Comparison of ENCODE assay signal across 10 cellular contexts in the genomic region with DNA sequence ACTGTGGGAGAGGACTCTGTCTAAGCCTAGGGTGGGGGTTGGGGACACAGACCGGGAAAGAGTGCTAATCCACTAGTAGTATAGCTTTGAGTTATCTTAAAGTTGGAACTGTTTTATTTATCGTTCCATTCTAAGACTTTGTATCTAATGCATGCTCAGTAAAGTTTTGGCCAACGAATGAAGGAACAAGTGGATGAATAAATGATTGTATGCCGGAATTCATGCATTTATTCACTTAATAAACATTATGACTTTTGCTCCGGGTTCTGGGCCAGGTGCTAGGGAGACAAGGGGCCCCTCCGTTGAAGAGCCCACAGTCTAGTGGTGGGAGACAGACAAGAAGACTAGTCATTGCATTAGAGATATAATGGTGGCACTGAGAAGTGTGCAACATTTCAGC. TPM values are rescaled to one million over a fixed set of nuclear protein-coding genes. Genes with fewer than 3 reads are reported as not detected.
DNase-seq lines count a peak whose midpoint lies in the region; ATAC-seq, FAIRE-seq and TF ChIP-seq lines count a peak whose summit lies in the region.
"Had no signal": no experiment of that assay in that cellular context is flagged by ENCODE, and none has a peak within 500 bp of the region (broad histone marks: within the 10 kb centered on the region; RNA-seq: fewer than 3 reads in every experiment).

No MANE protein-coding gene starts in this region.

- H3K27ac ChIP-seq in C4-2B: peak overlapping the region; percentile 89
- 0 out of 2 replicates have a peak overlapping the region, but pooled peaks have one; percentile 99 for H3K27ac ChIP-seq in H1 (ENCODE audit: low read depth, low read length)
- H3K27ac ChIP-seq in neural progenitor cell: no peak overlapping the region

- H2AFZ ChIP-seq in H1 (ENCODE audit: low read length) (no peak overlapping the region), neural progenitor cell (replicated peaks) (no peak overlapping the region)

- H3K36me3 ChIP-seq in H1 (ENCODE audit: control insufficient read depth in 2 of 4, insufficient read depth in 4 of 4, low read length in 3 of 4): peaks cover 0 to 7% (median under 1%) of the 10 kb centered on the region in 4 experiments; a peak in 2 of 8 replicates
- H3K36me3 ChIP-seq in neural progenitor cell: no peaks in the 10 kb centered on the region

- H3K56ac ChIP-seq in H1 (replicated peaks; ENCODE audit: insufficient read length, low read depth, low read length): no peak overlapping the region

- no peak overlapping the region for H4K8ac ChIP-seq in H1 (ENCODE audit: extremely low read depth, insufficient read depth, low read length)

- H3K79me1 ChIP-seq in H1 (ENCODE audit: low read depth, low read length): peaks cover 4% of the 10 kb centered on the region

- POLR2A ChIA-PET in H1 (lab: Charles Lee; ENCODE audit: partially characterized antibody): interaction anchor here (0.6 to 2.3 kb wide), 9 partner anchors 8 to 597 kb away, joined by 3 to 11 read pairs (median 5); partner anchors contain the start of gene ANAPC15

- no peak for TF ChIP-seq EP300 in H1 (IDR thresholded peaks at IDR 0.05; ENCODE audit: borderline replicate concordance in 1 of 2, low read depth in 2 of 2, low read length in 2 of 2)

- H3K9me3 Mint-ChIP-seq in neural progenitor cell: no peaks in the 10 kb centered on the region

- no peak for TF ChIP-seq RAD21 in H1 (IDR thresholded peaks at IDR 0.05 in 1 of 2, conservative IDR thresholded peaks at IDR 0.05 in 1 of 2; ENCODE audit: low read depth in 2 of 2, low read length in 2 of 2)

- ATAC-seq in HG02588 (IDR thresholded peaks at IDR 0.05; ENCODE audit: unreplicated experiment) (no peak), HG02623 (IDR thresholded peaks at IDR 0.05; ENCODE audit: unreplicated experiment) (no peak)

- no peak overlapping the region for H4K5ac ChIP-seq in H1 (ENCODE audit: insufficient read length, low read depth, low read length)

- no peak overlapping the region for H3K4ac ChIP-seq in H1 (replicated peaks; ENCODE audit: insufficient read length, low read depth, low read length)

- peaks cover 5% of the 10 kb centered on the region for H3K27me3 Mint-ChIP-seq in neural progenitor cell (ENCODE audit: insufficient read depth, low read depth)

- H3K4me3 Mint-ChIP-seq in neural progenitor cell: peak overlapping the region; percentile 97

- H3F3A ChIP-seq in neural progenitor cell (ENCODE audit: low read depth): no peaks in the 10 kb centered on the region

- no peak overlapping the region for H3K18ac ChIP-seq in H1 (ENCODE audit: extremely low read depth, low read length)

- 12% methylated on average over 6 of the region's 6 CpGs; no CpG with 5 or more reads in 1 of the 2 experiments for WGBS in H1 (ENCODE audit: extremely low coverage in 1 of 2, insufficient coverage in 1 of 2, insufficient read length in 1 of 2, insufficient replicate concordance in 2 of 2, low coverage in 1 of 2, low lambda C conversion rate in 2 of 2, missing lambda C conversion rate in 1 of 2), 2 experiments

- H4K91ac ChIP-seq in H1 (replicated peaks; ENCODE audit: insufficient read length, low read length): no peak overlapping the region

- CTCF ChIA-PET in H1 (lab: Charles Lee; ENCODE audit: partially characterized antibody): interaction anchor here (2.5 kb wide), 1 partner anchor 27 kb away, joined by 10 read pairs; no protein-coding TSS in a partner anchor

- H3K9me3 ChIP-seq in H1 (ENCODE audit: insufficient read depth in 2 of 2, low read depth in 1 of 2, low read length in 1 of 2): no peaks in the 10 kb centered on the region
- H3K9me3 ChIP-seq in neural progenitor cell (ENCODE audit: low read depth): no peaks in the 10 kb centered on the region

- TF ChIP-seq CTCF in C4-2B (conservative IDR thresholded peaks at IDR 0.05) (no peak), NB4 (IDR thresholded peaks at IDR 0.05; ENCODE audit: low read depth, low read length) (no peak), H1 (IDR thresholded peaks at IDR 0.05; ENCODE audit: control extremely low read depth in 1 of 3, insufficient read depth in 1 of 3, low read depth in 1 of 3, low read length in 3 of 3) (no peak), neural progenitor cell (IDR thresholded peaks at IDR 0.05) (no peak)

- no peak for DNase-seq in NB4 (ENCODE audit: low read depth)
- DNase-seq in H1 (ENCODE audit: low read depth in 1 of 2, low spot score in 2 of 2): no peak
- no peak for DNase-seq in neural progenitor cell (ENCODE audit: low spot score)
- no peak for DNase-seq in T1000 (lab: John Stamatoyannopoulos, UW)
- no peak for DNase-seq in SIG-M5 (lab: John Stamatoyannopoulos, UW)

- H2BK15ac ChIP-seq in H1 (ENCODE audit: low read length): no peak overlapping the region

- FAIRE-seq in H1 (lab: Jason Lieb, UNC): no peak
- FAIRE-seq: islet of Langerhans had no signal

- H3K23ac ChIP-seq in H1 (ENCODE audit: insufficient read length): no peak overlapping the region

- peaks cover 0 to 4% (median 0%) of the 10 kb centered on the region in 4 experiments; a peak in 2 of 7 replicates for H3K4me1 ChIP-seq in H1 (replicated peaks in 1 of 4; ENCODE audit: control insufficient read depth in 3 of 4, insufficient read depth in 4 of 4, low read length in 3 of 4)
- H3K4me1 ChIP-seq in neural progenitor cell: peaks cover 13% of the 10 kb centered on the region

- peak overlapping the region; percentile 99; the same call in 1 of the 2 replicates for H2BK5ac ChIP-seq in H1 (ENCODE audit: low read depth, low read length)

- peak overlapping the region; percentile 68 to 73 for H3K4me2 ChIP-seq in H1 (ENCODE audit: insufficient read depth in 1 of 2, low read depth in 2 of 2, low read length in 2 of 2)
- peak overlapping the region; percentile 96 for H3K4me2 ChIP-seq in neural progenitor cell

- no peaks in the 10 kb centered on the region for H3K27me3 ChIP-seq in H1 (replicated peaks in 1 of 4; ENCODE audit: control insufficient read depth in 3 of 4, extremely low read depth in 1 of 4, insufficient read depth in 3 of 4, low read length in 3 of 4)
- no peaks in the 10 kb centered on the region for H3K27me3 ChIP-seq in neural progenitor cell

- H3K4me1 Mint-ChIP-seq in neural progenitor cell: peaks cover 24% of the 10 kb centered on the region

- peaks cover 13% of the 10 kb centered on the region for H3K23me2 ChIP-seq in H1 (ENCODE audit: low read depth, low read length)

- H2BK12ac ChIP-seq in H1 (ENCODE audit: low read depth, low read length): no peak overlapping the region

- peaks cover 7 to 10% of the 10 kb centered on the region in 2 experiments for H4K20me1 ChIP-seq in H1 (replicated peaks in 1 of 2; ENCODE audit: control insufficient read depth in 1 of 2, insufficient read depth in 2 of 2, low read length in 2 of 2)
- peaks cover 41% of the 10 kb centered on the region for H4K20me1 ChIP-seq in neural progenitor cell (ENCODE audit: low read depth)

- TF ChIP-seq POLR2A in NB4 (IDR thresholded peaks at IDR 0.05; ENCODE audit: extremely low read depth, insufficient read length) (no peak), H1 (IDR thresholded peaks at IDR 0.05; ENCODE audit: control extremely low read depth in 1 of 2, low read depth in 2 of 2, low read length in 2 of 2) (no peak)

- peak overlapping the region; percentile 100 for H3K27ac Mint-ChIP-seq in neural progenitor cell

- peaks cover 2% of the 10 kb centered on the region for H3K36me3 Mint-ChIP-seq in neural progenitor cell

- no peak overlapping the region for H2AK5ac ChIP-seq in H1 (ENCODE audit: low read depth, low read length)

- H3K9ac ChIP-seq in H1 (replicated peaks in 1 of 4; ENCODE audit: extremely low read depth in 1 of 4, low read depth in 3 of 4, low read length in 3 of 4): peak overlapping the region in 3 of 4 experiments; percentile 97 to 99 (median 98); a peak in 6 of 7 replicates
- peak overlapping the region; percentile 71 for H3K9ac ChIP-seq in neural progenitor cell

- H3K79me2 ChIP-seq in H1 (ENCODE audit: control insufficient read depth in 1 of 2, insufficient read depth in 2 of 2, low read length in 2 of 2) (peaks cover 23 to 62% of the 10 kb centered on the region in 2 experiments), neural progenitor cell (ENCODE audit: low read depth) (peaks cover 74% of the 10 kb centered on the region)

- H3K4me3 ChIP-seq in NB4 (ENCODE audit: low read depth, low read length) (peak overlapping the region; percentile 97), H1 (ENCODE audit: extremely low read depth in 1 of 4, insufficient read depth in 2 of 4, low read depth in 3 of 4, low read length in 4 of 4) (peak overlapping the region; percentile 76 to 96 (median 84)), neural progenitor cell (peak overlapping the region; percentile 81)

- no peak overlapping the region for H2BK20ac ChIP-seq in H1 (ENCODE audit: low read length)

- H3K14ac ChIP-seq in H1 (ENCODE audit: insufficient read length): no peak overlapping the region

- no peak overlapping the region for H2BK120ac ChIP-seq in H1 (replicated peaks; ENCODE audit: low read depth, low read length)

RNA-seq across cellular contexts. Expression of gene RNF121, which starts 0.6 kb away (rescaled TPM):
- 37.2 and 39.7 TPM in 2 replicates for total RNA-seq in H1 (2021; fragmentation: NEBNext Ultra II Directional; extraction: Animal tissue kit (Norgen Biotek cat#: 25700))
- polyA plus RNA-seq in H1 (2011; rRNA removed): 51.6 and 56.5 TPM in 2 replicates
- 52.4 TPM for polyA plus RNA-seq in H1 (2011; cell fraction: cytosol; rRNA removed)
- polyA plus RNA-seq in H1 (2011; cell fraction: nucleus; rRNA removed): 98.5 TPM
- polyA plus RNA-seq in H1 (2012, experiment 1 of 2): 37.6 to 60.4 TPM (median 50.8 TPM) in 4 replicates
- 42.9 TPM for polyA plus RNA-seq in H1 (2012, experiment 2 of 2)
- 32.1 TPM for polyA plus RNA-seq in H1 (2013, experiment 1 of 2)
- polyA plus RNA-seq in H1 (2013, experiment 2 of 2): 34.6 TPM
- polyA minus RNA-seq in H1 (2011; rRNA and poly(A)+ RNA removed): 104 and 123 TPM in 2 replicates
- 25.1 TPM for polyA minus RNA-seq in H1 (2011; cell fraction: cytosol; rRNA and poly(A)+ RNA removed)
- 61.7 TPM for polyA minus RNA-seq in H1 (2011; cell fraction: nucleus; rRNA and poly(A)+ RNA removed)
- total RNA-seq in neural progenitor cell (ENCODE audit: low replicate concordance): 16.7 and 31.8 TPM in 2 replicates

RNA-seq across cellular contexts. Expression of gene XNDC1N, which starts 1.1 kb away (rescaled TPM):
- 7.5 and 10.2 TPM in 2 replicates for total RNA-seq in H1 (2021; fragmentation: NEBNext Ultra II Directional; extraction: Animal tissue kit (Norgen Biotek cat#: 25700))
- polyA plus RNA-seq in H1 (2011; rRNA removed): 4.4 and 5.8 TPM in 2 replicates
- 6.8 TPM for polyA plus RNA-seq in H1 (2011; cell fraction: cytosol; rRNA removed)
- polyA plus RNA-seq in H1 (2011; cell fraction: nucleus; rRNA removed): 12.3 TPM
- polyA plus RNA-seq in H1 (2012, experiment 1 of 2): 3.1 to 6.0 TPM (median 4.4 TPM) in 4 replicates
- polyA plus RNA-seq in H1 (2012, experiment 2 of 2): 1.9 TPM
- 4.7 TPM for polyA plus RNA-seq in H1 (2013, experiment 1 of 2)
- polyA plus RNA-seq in H1 (2013, experiment 2 of 2): 4.4 TPM
- polyA minus RNA-seq in H1 (2011; rRNA and poly(A)+ RNA removed): 31.6 and 31.7 TPM in 2 replicates
- polyA minus RNA-seq in H1 (2011; cell fraction: cytosol; rRNA and poly(A)+ RNA removed): 9.4 TPM
- polyA minus RNA-seq in H1 (2011; cell fraction: nucleus; rRNA and poly(A)+ RNA removed): 50.8 TPM
- 6.6 and 14.8 TPM in 2 replicates for total RNA-seq in neural progenitor cell (ENCODE audit: low replicate concordance)

RNA-seq across cellular contexts. Expression of gene DEFB131B, which starts 51.2 kb away (rescaled TPM):
- not detected in 2 replicates for total RNA-seq in H1 (2021; fragmentation: NEBNext Ultra II Directional; extraction: Animal tissue kit (Norgen Biotek cat#: 25700))
- polyA plus RNA-seq in H1 (2011; rRNA removed): not detected in 2 replicates
- not detected for polyA plus RNA-seq in H1 (2011; cell fraction: cytosol; rRNA removed)
- not detected for polyA plus RNA-seq in H1 (2011; cell fraction: nucleus; rRNA removed)
- not detected in 4 replicates for polyA plus RNA-seq in H1 (2012, experiment 1 of 2)
- not detected for polyA plus RNA-seq in H1 (2012, experiment 2 of 2)
- not detected for polyA plus RNA-seq in H1 (2013, experiment 1 of 2)
- not detected for polyA plus RNA-seq in H1 (2013, experiment 2 of 2)
- polyA minus RNA-seq in H1 (2011; rRNA and poly(A)+ RNA removed): not detected in 2 replicates
- polyA minus RNA-seq in H1 (2011; cell fraction: cytosol; rRNA and poly(A)+ RNA removed): not detected
- not detected for polyA minus RNA-seq in H1 (2011; cell fraction: nucleus; rRNA and poly(A)+ RNA removed)
- total RNA-seq in neural progenitor cell (ENCODE audit: low replicate concordance): not detected in 2 replicates
- total RNA-seq: RPMI7951 had no signal
